21 cellular contexts compared by ENCODE assay signal in genomic region chr1:61812916-61813315, GRCh38.
DNase-seq lines count a peak whose midpoint lies in the region; ATAC-seq and TF ChIP-seq lines count a peak whose summit lies in the region.
"Had no signal": no experiment of that assay in that cellular context is flagged by ENCODE, and none has a peak within 500 bp of the region (broad histone marks: within the 10 kb centered on the region; RNA-seq: fewer than 3 reads in every experiment).

No MANE protein-coding gene starts in this region.

- intact Hi-C loops in mammary epithelial cell (cut with micrococcal nuclease) = no loop called here
- intact Hi-C loops in breast epithelium (cut with DNase I; ENCODE audit: low total_unique reads) = no loop called here

- in situ Hi-C loops in mammary epithelial cell (cut with MboI; ENCODE audit: low sequenced_read_pairs in 2 of 2) = no loop called here

- no peak overlapping the region for H2AFZ ChIP-seq in mammary epithelial cell (ENCODE audit: low read depth, low read length)

- H3K4me3 Mint-ChIP-seq in nephron progenitor cell = no peak overlapping the region
- no peak overlapping the region for H3K4me3 Mint-ChIP-seq in activated T-helper 17 cell treated with anti-CD3 and anti-CD28 coated beads, Interleukin-2, amount 50 U/mL, for 72 hours
- H3K4me3 Mint-ChIP-seq: CD14-positive monocyte; CD4-positive, alpha-beta memory T cell; HFFc6; IgD-negative memory B cell had no signal

- no peaks in the 10 kb centered on the region for H3K9me3 Mint-ChIP-seq in nephron progenitor cell
- no peaks in the 10 kb centered on the region for H3K9me3 Mint-ChIP-seq in activated T-helper 17 cell treated with anti-CD3 and anti-CD28 coated beads, Interleukin-2, amount 50 U/mL, for 72 hours
- H3K9me3 Mint-ChIP-seq: CD14-positive monocyte, HFFc6, IgD-negative memory B cell had no signal

- no peaks in the 10 kb centered on the region for H3K4me1 ChIP-seq in mammary epithelial cell (ENCODE audit: insufficient read depth, low read length)
- H3K4me1 ChIP-seq in breast epithelium = no peaks in the 10 kb centered on the region
- H3K4me1 ChIP-seq: BLaER1 had no signal

- peak overlapping the region; percentile 25 for H3K27ac Mint-ChIP-seq in nephron progenitor cell
- no peak overlapping the region for H3K27ac Mint-ChIP-seq in activated T-helper 17 cell treated with anti-CD3 and anti-CD28 coated beads, Interleukin-2, amount 50 U/mL, for 72 hours
- H3K27ac Mint-ChIP-seq: CD14-positive monocyte, HFFc6 had no signal

- no peaks in the 10 kb centered on the region for H3K79me2 ChIP-seq in mammary epithelial cell (ENCODE audit: insufficient read depth, low read length)

- H3K9me3 ChIP-seq in mammary epithelial cell (replicated peaks; ENCODE audit: insufficient read depth, low read length) = no peaks in the 10 kb centered on the region
- H3K9me3 ChIP-seq in breast epithelium = no peaks in the 10 kb centered on the region
- H3K9me3 ChIP-seq: BLaER1 had no signal

- H3K4me3 ChIP-seq in mammary epithelial cell (replicated peaks in 1 of 3; ENCODE audit: insufficient read depth in 1 of 3, low read depth in 2 of 3, low read length in 3 of 3) (no peak overlapping the region), breast epithelium (no peak overlapping the region)
- H3K4me3 ChIP-seq: BLaER1, GM12878 had no signal

- H3K4me2 ChIP-seq in mammary epithelial cell (ENCODE audit: insufficient read depth, low read depth, low read length) = no peak overlapping the region
- H3K4me2 ChIP-seq: BLaER1 had no signal

- no peak overlapping the region for H3K27ac ChIP-seq in mammary epithelial cell (ENCODE audit: insufficient read depth, low read depth, low read length)
- no peak overlapping the region for H3K27ac ChIP-seq in breast epithelium
- H3K27ac ChIP-seq: BLaER1 had no signal

- no TSS peak for BruUV-seq in mammary epithelial cell (replicated peaks; lab: Mats Ljungman, UMichigan)

- H3K36me3 Mint-ChIP-seq in nephron progenitor cell (ENCODE audit: low read depth) = peaks cover 5% of the 10 kb centered on the region
- H3K36me3 Mint-ChIP-seq in activated T-helper 17 cell treated with anti-CD3 and anti-CD28 coated beads, Interleukin-2, amount 50 U/mL, for 72 hours (ENCODE audit: low read depth) = peaks cover 33% of the 10 kb centered on the region
- H3K36me3 Mint-ChIP-seq: CD14-positive monocyte had no signal

- no peak for TF ChIP-seq POLR2A in breast epithelium (IDR thresholded peaks at IDR 0.05)

- 0% methylated on average over 1 of the region's 1 CpG for WGBS in mammary epithelial cell (ENCODE audit: low coverage, missing lambda C conversion rate)

- dilution Hi-C loops in mammary epithelial cell (cut with HindIII; ENCODE audit: low sequenced_read_pairs) = no loop called here

- H3K36me3 ChIP-seq in mammary epithelial cell (ENCODE audit: insufficient read depth, low read length) (peaks cover 9% of the 10 kb centered on the region), breast epithelium (no peaks in the 10 kb centered on the region)
- H3K36me3 ChIP-seq: BLaER1 had no signal

- no peaks in the 10 kb centered on the region for H4K20me1 ChIP-seq in mammary epithelial cell (ENCODE audit: insufficient read depth, low read length)
- H4K20me1 ChIP-seq: BLaER1 had no signal

- no peaks in the 10 kb centered on the region for H3K4me1 Mint-ChIP-seq in nephron progenitor cell
- H3K4me1 Mint-ChIP-seq in activated T-helper 17 cell treated with anti-CD3 and anti-CD28 coated beads, Interleukin-2, amount 50 U/mL, for 72 hours = no peaks in the 10 kb centered on the region
- H3K4me1 Mint-ChIP-seq: CD14-positive monocyte; CD4-positive, alpha-beta memory T cell; IgD-negative memory B cell had no signal

- H3K9ac ChIP-seq in mammary epithelial cell (ENCODE audit: insufficient read depth, low read length) = no peak overlapping the region
- H3K9ac ChIP-seq: BLaER1 had no signal

- H3K27me3 ChIP-seq in mammary epithelial cell (ENCODE audit: insufficient read depth, low read length) = no peaks in the 10 kb centered on the region
- no peaks in the 10 kb centered on the region for H3K27me3 ChIP-seq in breast epithelium
- H3K27me3 ChIP-seq: BLaER1 had no signal

- DNase-seq in mammary epithelial cell (peak; percentile 24), breast epithelium (ENCODE audit: low spot score in 2 of 2) (no peak), amniotic epithelial cell (ENCODE audit: low read depth) (peak; percentile 2), nephron progenitor cell (no peak), DMS153 treated with DMSO at 0.1 percent for 48 hours (lab: John Stamatoyannopoulos, UW; ENCODE audit: unreplicated experiment) (no peak)
- DNase-seq: 8988T; Calu3; CD4-positive, alpha-beta memory T cell; DMS53; DND-41; EL; GOT3; H7; HFFc6 had no signal

- CTCF ChIA-PET in mammary epithelial cell (lab: Charles Lee; ENCODE audit: low non-redundant PET) = no interaction called here

- TF ChIP-seq CTCF in mammary epithelial cell (conservative IDR thresholded peaks at IDR 0.05 in 1 of 2, IDR thresholded peaks at IDR 0.05 in 1 of 2; ENCODE audit: extremely low read depth in 1 of 2, insufficient read depth in 1 of 2, low read depth in 1 of 2, low read length in 2 of 2) = no peak
- no peak for TF ChIP-seq CTCF in breast epithelium (IDR thresholded peaks at IDR 0.05)
- TF ChIP-seq CTCF in nephron progenitor cell (IDR thresholded peaks at IDR 0.05) = no peak

- no peak for ATAC-seq in activated T-helper 17 cell treated with anti-CD3 and anti-CD28 coated beads, Interleukin-2, amount 50 U/mL, for 72 hours (replicated peaks)
- no peak for ATAC-seq in HG02885 (IDR thresholded peaks at IDR 0.05; ENCODE audit: poor library complexity, unreplicated experiment)
- ATAC-seq: GM12878, HCT116 had no signal

- no peaks in the 10 kb centered on the region for H3K27me3 Mint-ChIP-seq in nephron progenitor cell (ENCODE audit: low read depth, poor library complexity)
- no peaks in the 10 kb centered on the region for H3K27me3 Mint-ChIP-seq in activated T-helper 17 cell treated with anti-CD3 and anti-CD28 coated beads, Interleukin-2, amount 50 U/mL, for 72 hours
- H3K27me3 Mint-ChIP-seq: CD4-positive, alpha-beta memory T cell; IgD-negative memory B cell had no signal

Comparison
In these comparisons a context has a peak if more than half of its experiments do, and no peak if none do; other contexts are left out.
1. DNase-seq: peak in mammary epithelial cell (single experiment) and amniotic epithelial cell (single experiment); none in breast epithelium (0 of 2), nephron progenitor cell (single experiment) and DMS153 treated with DMSO at 0.1 percent for 48 hours (single experiment).